In the genomic region with DNA sequence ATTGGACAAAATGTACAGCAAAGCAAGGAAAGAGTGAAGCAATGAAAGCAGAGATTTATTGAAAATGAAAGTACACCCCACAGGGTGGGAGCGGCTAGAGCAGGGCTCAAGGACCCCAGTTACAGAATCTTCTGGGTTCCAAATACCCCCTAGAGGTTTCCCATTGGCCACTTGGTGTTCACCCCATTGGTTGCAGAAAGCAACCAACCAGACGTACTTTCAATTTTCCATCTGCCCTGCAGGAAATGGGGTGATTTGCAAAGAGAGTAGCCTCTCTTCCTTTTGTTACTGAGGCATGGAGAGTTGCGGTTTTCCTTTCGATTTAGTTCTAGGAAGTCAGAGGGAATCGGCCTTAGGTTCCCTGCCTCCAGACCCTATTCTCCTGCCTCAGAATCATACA, we compare ENCODE assay signal across 8 cellular contexts. TPM values are rescaled to one million over a fixed set of nuclear protein-coding genes. Genes with fewer than 3 reads are reported as not detected.
DNase-seq lines count a peak whose midpoint lies in the region; ATAC-seq and TF ChIP-seq lines count a peak whose summit lies in the region.

No MANE protein-coding gene starts in this region.

- H3K79me2 ChIP-seq in KMS-11 (ENCODE audit: insufficient read depth, low read depth): peaks cover 46% of the 10 kb centered on the region

- H3K36me3 ChIP-seq in KMS-11 (ENCODE audit: insufficient read depth): peaks cover 5% of the 10 kb centered on the region; the same call in 1 of the 2 replicates
- peaks cover 31% of the 10 kb centered on the region for H3K36me3 ChIP-seq in adipocyte (ENCODE audit: control insufficient read depth, insufficient read depth, low read length, severe bottlenecking)
- H3K36me3 ChIP-seq in lung (ENCODE audit: control insufficient read depth in 2 of 2, insufficient read depth in 2 of 2, low read length in 2 of 2): peaks cover 6 to 10% of the 10 kb centered on the region in 2 donors
- H3K36me3 ChIP-seq in urinary bladder (ENCODE audit: insufficient read depth): no peaks in the 10 kb centered on the region

- H3K4me3 ChIP-seq in KMS-11 (IDR thresholded peaks at IDR 0.05; ENCODE audit: insufficient read depth, low read depth, low read length): no peak overlapping the region
- H3K4me3 ChIP-seq in adipocyte (ENCODE audit: low read length): peak overlapping the region; percentile 98
- H3K4me3 ChIP-seq in lung: no peak overlapping the region
- peak overlapping the region; percentile 15 for H3K4me3 ChIP-seq in urinary bladder (ENCODE audit: low read depth, low read length)

- H3K9ac ChIP-seq in KMS-11: no peak overlapping the region
- peak overlapping the region; percentile 98 for H3K9ac ChIP-seq in adipocyte (ENCODE audit: low read length)

- H3K4me1 ChIP-seq in KMS-11 (ENCODE audit: low read depth, poor library complexity, severe bottlenecking) (peaks cover 40% of the 10 kb centered on the region), adipocyte (ENCODE audit: control insufficient read depth, insufficient read depth, low read length) (peaks cover 49% of the 10 kb centered on the region), lung (ENCODE audit: control insufficient read depth in 2 of 2, insufficient read depth in 2 of 2, low read length in 2 of 2) (peaks cover 5 to 17% of the 10 kb centered on the region in 2 donors), urinary bladder (ENCODE audit: insufficient read depth) (no peaks in the 10 kb centered on the region)

- no peak for ATAC-seq in lung (ENCODE audit: insufficient read depth, low FRiP score)

- WGBS in lung, 2 donors: 14 to 18% methylated on average over 5 of the region's 5 CpGs
- WGBS in urinary bladder: 33% methylated on average over 5 of the region's 5 CpGs

- peak overlapping the region; percentile 95 for H3K4me2 ChIP-seq in KMS-11

- H3K27me3 ChIP-seq in KMS-11 (ENCODE audit: insufficient read depth, low read depth) (no peaks in the 10 kb centered on the region), adipocyte (replicated peaks; ENCODE audit: control insufficient read depth, insufficient read depth, low read length) (no peaks in the 10 kb centered on the region), lung (ENCODE audit: control insufficient read depth, insufficient read depth) (no peaks in the 10 kb centered on the region)

- TF ChIP-seq CTCF in KMS-11 (conservative IDR thresholded peaks at IDR 0.05; ENCODE audit: low read depth, low read length) (no peak), lung (IDR thresholded peaks at IDR 0.05; ENCODE audit: control extremely low read depth, extremely low read depth) (no peak)

- DNase-seq in DMS153 treated with DMSO at 0.1 percent for 48 hours (lab: John Stamatoyannopoulos, UW; ENCODE audit: unreplicated experiment) (peak; percentile 6), adipocyte (ENCODE audit: low read depth) (peak; percentile 49), lung (ENCODE audit: low spot score) (no peak), mucosa of gallbladder (ENCODE audit: low spot score) (no peak), NCI-H345 treated with DMSO at 0.1 percent for 48 hours (lab: John Stamatoyannopoulos, UW; ENCODE audit: unreplicated experiment) (no peak)
- no peak for DNase-seq in stimulated activated CD4-positive, alpha-beta T cell treated with anti-CD3 and anti-CD28 coated beads, Interleukin-15, amount 100 ng/mL, for 24 hours

- H2AFZ ChIP-seq in KMS-11 (ENCODE audit: low read depth): no peak overlapping the region

- H3K27ac ChIP-seq in KMS-11 (peak overlapping the region; percentile 51; the same call in 1 of the 2 replicates), lung (ENCODE audit: low read depth in 1 of 2, low read length in 1 of 2) (peak overlapping the region; percentile 37 to 44), urinary bladder (ENCODE audit: low read depth) (peak overlapping the region; percentile 27)

- no peaks in the 10 kb centered on the region for H4K20me1 ChIP-seq in KMS-11 (ENCODE audit: insufficient read depth)

- H3K9me3 ChIP-seq in adipocyte (ENCODE audit: control insufficient read depth, low read length) (no peaks in the 10 kb centered on the region), lung (ENCODE audit: control insufficient read depth in 2 of 2, insufficient read depth in 1 of 2, low read length in 1 of 2) (no peaks in the 10 kb centered on the region)

RNA-seq across cellular contexts. Expression of a gene that starts 2.4 kb away (rescaled TPM):
- 10 to 100 TPM; 77.5 to 80.5 TPM for total RNA-seq in lung
- 10 to 100 TPM; 33.9 to 44.2 TPM for polyA plus RNA-seq in lung
- total RNA-seq in urinary bladder: 22.3 TPM
- polyA plus RNA-seq in urinary bladder: 36.5 TPM
- total RNA-seq in mucosa of gallbladder: 59.6 TPM

RNA-seq across cellular contexts. Expression of a gene that starts 4.8 kb away (rescaled TPM):
- total RNA-seq in lung (10 to 100 TPM; 10.3 to 30.5 TPM), urinary bladder (8.4 TPM), mucosa of gallbladder (20.3 TPM)
- polyA plus RNA-seq in lung (10 to 100 TPM; 23.4 to 35.4 TPM), urinary bladder (25.5 TPM)

Comparison
In these comparisons a context has a peak if more than half of its experiments do, and no peak if none do; other contexts are left out.
1. DNase-seq: peak in DMS153 treated with DMSO at 0.1 percent for 48 hours (single experiment) and adipocyte (single experiment); none in lung (single experiment), stimulated activated CD4-positive, alpha-beta T cell treated with anti-CD3 and anti-CD28 coated beads, Interleukin-15, amount 100 ng/mL, for 24 hours (single experiment), mucosa of gallbladder (single experiment) and NCI-H345 treated with DMSO at 0.1 percent for 48 hours (single experiment).
2. H3K4me3 ChIP-seq: peak in adipocyte (single experiment) and urinary bladder (single experiment); none in KMS-11 (single experiment) and lung (single experiment).
3. Peak in every context shown above with its lines, with median percentiles within 50 percentile points of each other: H3K27ac ChIP-seq.